In the genomic region with DNA sequence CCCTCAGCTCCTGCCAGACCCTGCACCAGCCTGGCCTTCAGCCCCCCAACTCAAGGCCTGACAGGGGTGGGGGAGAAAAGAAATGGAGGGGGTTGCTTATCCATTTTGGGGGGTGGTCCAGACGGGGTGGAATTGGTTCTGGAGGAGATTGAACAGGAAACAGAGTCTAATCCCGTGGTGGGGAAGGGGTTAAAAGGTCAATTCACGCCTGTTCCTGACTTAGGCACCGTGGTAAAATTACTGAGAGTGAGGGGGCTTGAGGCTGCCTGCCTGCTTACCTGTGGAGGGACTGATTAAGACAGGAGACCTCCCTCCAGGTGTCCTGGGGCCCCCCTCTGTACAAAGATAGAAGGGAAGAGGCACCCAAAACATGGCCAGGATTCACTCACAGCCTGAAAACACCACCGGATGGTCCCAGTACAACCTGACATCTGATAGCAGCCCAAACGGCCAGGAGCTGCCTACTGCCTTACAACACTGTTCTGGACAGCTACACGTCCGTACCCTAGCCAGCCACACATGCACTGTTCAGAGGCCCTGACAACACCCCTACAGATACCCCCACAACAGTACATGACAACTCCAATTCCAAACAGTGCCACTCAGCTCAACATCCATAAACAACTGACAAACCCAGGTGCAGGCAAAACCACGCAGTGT, we compare ENCODE assay signal across 11 cellular contexts. TPM values are rescaled to one million over a fixed set of nuclear protein-coding genes. Genes with fewer than 3 reads are reported as not detected.
A peak's percentile ranks its signal among the peaks of the same experiment; 100 is the strongest.
DNase-seq lines count a peak whose midpoint lies in the region; ATAC-seq and TF ChIP-seq lines count a peak whose summit lies in the region.
"Had no signal": no experiment of that assay in that cellular context is flagged by ENCODE, and none has a peak within 500 bp of the region (broad histone marks: within the 10 kb centered on the region; RNA-seq: fewer than 3 reads in every experiment).

No MANE protein-coding gene starts in this region.

- H3K9me3 ChIP-seq in iPS-15b (ENCODE audit: control insufficient read depth, insufficient read depth, low read length) (no peaks in the 10 kb centered on the region), sigmoid colon (no peaks in the 10 kb centered on the region)

- intact Hi-C loops in Calu3 (cut with micrococcal nuclease; ENCODE audit: unreplicated experiment), result no loop called here
- intact Hi-C loops in activated B cell treated with CpG ODN at 0.5 μM for 24 hours (cut with micrococcal nuclease), result no loop called here
- intact Hi-C loops in sigmoid colon (cut with DNase I), result loop anchor here (5.0 kb wide), 1 partner anchor 45 kb away; no protein-coding TSS in a partner anchor
- intact Hi-C loops in activated T-helper 2 cell treated with anti-CD3 and anti-CD28 coated beads, Interferon-gamma antibody, Interleukin-2, Interleukin-4, amounts not matched to agents 10 μg/mL and 5 μg/mL and 100 μg/mL, durations not matched to agents 14 hours and 24 hours and 36 hours (cut with micrococcal nuclease), result no loop called here

- POLR2A ChIA-PET in activated B cell treated with CpG ODN at 0.5 μM for 24 hours (lab: Charles Lee), result no interaction called here

- no TSS peak for BruUV-seq in Calu3 (replicated peaks; lab: Mats Ljungman, UMichigan)

- H3K4me1 Mint-ChIP-seq in Calu3 (ENCODE audit: low read depth, unreplicated experiment) (peaks cover 69% of the 10 kb centered on the region), activated B cell treated with CpG ODN at 0.5 μM for 24 hours (peaks cover 45% of the 10 kb centered on the region)
- H3K4me1 Mint-ChIP-seq in activated T-helper 2 cell treated with anti-CD3 and anti-CD28 coated beads, Interferon-gamma antibody, Interleukin-2, Interleukin-4, amounts not matched to agents 10 μg/mL and 5 μg/mL and 100 μg/mL, durations not matched to agents 14 hours and 24 hours and 36 hours (ENCODE audit: low read depth), result peaks cover 14% of the 10 kb centered on the region

- no peaks in the 10 kb centered on the region for H3K36me3 ChIP-seq in iPS-15b (ENCODE audit: control insufficient read depth, insufficient read depth, low read length)
- no peaks in the 10 kb centered on the region for H3K36me3 ChIP-seq in sigmoid colon

- H3K9ac ChIP-seq in iPS-15b (ENCODE audit: low read depth, low read length), result no peak overlapping the region

- TF ChIP-seq CTCF in Calu3 (IDR thresholded peaks at IDR 0.05; ENCODE audit: unreplicated experiment) (no peak), activated B cell treated with CpG ODN at 0.5 μM for 24 hours (IDR thresholded peaks at IDR 0.05) (no peak), sigmoid colon (IDR thresholded peaks at IDR 0.05) (no peak)

- WGBS in sigmoid colon, 2 donors, result 42 to 54% methylated on average over 9 of the region's 9 CpGs

- H3K4me1 ChIP-seq in iPS-15b (ENCODE audit: control insufficient read depth, insufficient read depth, low read length) (peaks cover 58% of the 10 kb centered on the region), sigmoid colon (peaks cover 0 to 98% (median 95%) of the 10 kb centered on the region in 4 donors)

- CTCF ChIA-PET in Calu3 (lab: Charles Lee), result interaction anchor here (0.6 to 3.8 kb wide), 2 partner anchors 15 to 28 kb away, joined by 4 to 12 read pairs; no protein-coding TSS in a partner anchor
- CTCF ChIA-PET in activated B cell treated with CpG ODN at 0.5 μM for 24 hours (lab: Charles Lee), result no interaction called here

- H3K36me3 Mint-ChIP-seq in Calu3 (ENCODE audit: insufficient read depth, unreplicated experiment), result peaks cover 16% of the 10 kb centered on the region
- no peaks in the 10 kb centered on the region for H3K36me3 Mint-ChIP-seq in activated B cell treated with CpG ODN at 0.5 μM for 24 hours (ENCODE audit: low read depth)
- peaks cover 3% of the 10 kb centered on the region for H3K36me3 Mint-ChIP-seq in activated T-helper 2 cell treated with anti-CD3 and anti-CD28 coated beads, Interferon-gamma antibody, Interleukin-2, Interleukin-4, amounts not matched to agents 10 μg/mL and 5 μg/mL and 100 μg/mL, durations not matched to agents 14 hours and 24 hours and 36 hours (ENCODE audit: low read depth)

- H3K9me3 Mint-ChIP-seq in Calu3 (ENCODE audit: low read depth, unreplicated experiment) (no peaks in the 10 kb centered on the region), activated B cell treated with CpG ODN at 0.5 μM for 24 hours (no peaks in the 10 kb centered on the region)
- no peaks in the 10 kb centered on the region for H3K9me3 Mint-ChIP-seq in activated T-helper 2 cell treated with anti-CD3 and anti-CD28 coated beads, Interferon-gamma antibody, Interleukin-2, Interleukin-4, amounts not matched to agents 10 μg/mL and 5 μg/mL and 100 μg/mL, durations not matched to agents 14 hours and 24 hours and 36 hours

- TF ChIP-seq POLR2A in sigmoid colon (IDR thresholded peaks at IDR 0.05), result no peak

- no peaks in the 10 kb centered on the region for H3K27me3 Mint-ChIP-seq in Calu3 (ENCODE audit: unreplicated experiment)
- H3K27me3 Mint-ChIP-seq in activated B cell treated with CpG ODN at 0.5 μM for 24 hours, result no peaks in the 10 kb centered on the region
- H3K27me3 Mint-ChIP-seq in activated T-helper 2 cell treated with anti-CD3 and anti-CD28 coated beads, Interferon-gamma antibody, Interleukin-2, Interleukin-4, amounts not matched to agents 10 μg/mL and 5 μg/mL and 100 μg/mL, durations not matched to agents 14 hours and 24 hours and 36 hours (ENCODE audit: low read depth), result peaks cover 15% of the 10 kb centered on the region

- DNase-seq in Calu3, result no peak
- DNase-seq in activated B cell treated with CpG ODN at 0.5 μM for 24 hours, result no peak
- peak; percentile 75 for DNase-seq in sigmoid colon
- DNase-seq in activated T-helper 2 cell treated with anti-CD3 and anti-CD28 coated beads, Interferon-gamma antibody, Interleukin-2, Interleukin-4, amounts not matched to agents 10 μg/mL and 5 μg/mL and 100 μg/mL, durations not matched to agents 14 hours and 24 hours and 36 hours (ENCODE audit: low spot score), result no peak
- no peak for DNase-seq in SK-N-DZ (ENCODE audit: low spot score)
- no peak for DNase-seq in NCI-H2196 treated with DMSO at 0.1 percent for 48 hours (lab: John Stamatoyannopoulos, UW; ENCODE audit: unreplicated experiment)
- DNase-seq: stimulated activated CD4-positive, alpha-beta T cell treated with anti-CD3 and anti-CD28 coated beads, Interleukin-2, amount 100 ng/mL, for 48 hours; SW 1271 had no signal

- peak overlapping the region; percentile 96 to 98 (median 97) for H3K27ac ChIP-seq in sigmoid colon
- H3K27ac ChIP-seq: foreskin keratinocyte had no signal

- peak overlapping the region; percentile 52 for H3K27ac Mint-ChIP-seq in Calu3 (ENCODE audit: unreplicated experiment)
- H3K27ac Mint-ChIP-seq in activated B cell treated with CpG ODN at 0.5 μM for 24 hours, result peak overlapping the region; percentile 35
- H3K27ac Mint-ChIP-seq in activated T-helper 2 cell treated with anti-CD3 and anti-CD28 coated beads, Interferon-gamma antibody, Interleukin-2, Interleukin-4, amounts not matched to agents 10 μg/mL and 5 μg/mL and 100 μg/mL, durations not matched to agents 14 hours and 24 hours and 36 hours, result no peak overlapping the region

- no peak for TF ChIP-seq EP300 in sigmoid colon (IDR thresholded peaks at IDR 0.05)

- no peaks in the 10 kb centered on the region for H3K27me3 ChIP-seq in iPS-15b (ENCODE audit: control insufficient read depth, insufficient read depth, low read length)
- no peaks in the 10 kb centered on the region for H3K27me3 ChIP-seq in sigmoid colon
- H3K27me3 ChIP-seq: foreskin keratinocyte had no signal

- ATAC-seq in activated B cell treated with CpG ODN at 0.5 μM for 24 hours (ENCODE audit: low read depth) (no peak), HG02840 (IDR thresholded peaks at IDR 0.05; ENCODE audit: low FRiP score, unreplicated experiment) (no peak)
- ATAC-seq: foreskin keratinocyte had no signal

- no peak overlapping the region for H3K4me3 Mint-ChIP-seq in Calu3 (ENCODE audit: low read depth, unreplicated experiment)
- H3K4me3 Mint-ChIP-seq in activated B cell treated with CpG ODN at 0.5 μM for 24 hours, result no peak overlapping the region
- no peak overlapping the region for H3K4me3 Mint-ChIP-seq in activated T-helper 2 cell treated with anti-CD3 and anti-CD28 coated beads, Interferon-gamma antibody, Interleukin-2, Interleukin-4, amounts not matched to agents 10 μg/mL and 5 μg/mL and 100 μg/mL, durations not matched to agents 14 hours and 24 hours and 36 hours (ENCODE audit: low read depth)

- H3K4me3 ChIP-seq in iPS-15b (ENCODE audit: low read depth, low read length), result peak overlapping the region; percentile 43
- peak overlapping the region in 2 of 4 donors; percentile 3 to 19 for H3K4me3 ChIP-seq in sigmoid colon

RNA-seq across cellular contexts. Expression of gene AHDC1, which starts 31.8 kb away (rescaled TPM):
- total RNA-seq in Calu3 (2022), result 20.8 and 21.5 TPM in 2 replicates
- total RNA-seq in activated B cell treated with CpG ODN at 0.5 μM for 24 hours, result 22.4 and 23.3 TPM in 2 replicates
- 10 to 100 TPM; 10.9 to 34.1 (median 14.3) TPM for total RNA-seq in sigmoid colon
- polyA plus RNA-seq in sigmoid colon, result 10 to 100 TPM in 1 of 3 donors, 1 to 10 TPM in 2; 1.8 to 17.4 (median 2.1) TPM
- total RNA-seq in activated T-helper 2 cell treated with anti-CD3 and anti-CD28 coated beads, Interferon-gamma antibody, Interleukin-2, Interleukin-4, amounts not matched to agents 10 μg/mL and 5 μg/mL and 100 μg/mL, durations not matched to agents 14 hours and 24 hours and 36 hours, result 28.5 and 29.3 TPM in 2 replicates
- polyA plus RNA-seq in SK-N-DZ (2014; cell fraction: cytosol; rRNA removed), result 1.5 and 3.5 TPM in 2 replicates
- 3.2 and 3.8 TPM in 2 replicates for polyA plus RNA-seq in SK-N-DZ (2014; cell fraction: nucleus; rRNA removed)
